Comparison of ENCODE assay signal across 1 cellular context in genomic region chr19:33687761-33688656, GRCh38.
TF ChIP-seq lines count a peak whose summit lies in the region.

No MANE protein-coding gene starts in this region.

TF ChIP-seq in H1, 55 proteins besides CTCF, POLR2A, EP300 and RAD21:
- TF ChIP-seq RNF2 (IDR thresholded peaks at IDR 0.05; ENCODE audit: borderline replicate concordance, low read depth, low read length, missing control alignments, poor library complexity, severe bottlenecking) (no peak), HDAC6 (IDR thresholded peaks at IDR 0.05; ENCODE audit: low read depth, low read length) (no peak), CTBP2 (IDR thresholded peaks at IDR 0.05; ENCODE audit: borderline replicate concordance, insufficient read depth, insufficient read length, low read length) (no peak), RXRA (IDR thresholded peaks at IDR 0.05; ENCODE audit: insufficient read depth, low read depth, low read length) (no peak), SAP30 (IDR thresholded peaks at IDR 0.05; ENCODE audit: insufficient read depth, insufficient replicate concordance, low read length) (no peak)
